8 cellular contexts compared by ENCODE assay signal in the genomic region with DNA sequence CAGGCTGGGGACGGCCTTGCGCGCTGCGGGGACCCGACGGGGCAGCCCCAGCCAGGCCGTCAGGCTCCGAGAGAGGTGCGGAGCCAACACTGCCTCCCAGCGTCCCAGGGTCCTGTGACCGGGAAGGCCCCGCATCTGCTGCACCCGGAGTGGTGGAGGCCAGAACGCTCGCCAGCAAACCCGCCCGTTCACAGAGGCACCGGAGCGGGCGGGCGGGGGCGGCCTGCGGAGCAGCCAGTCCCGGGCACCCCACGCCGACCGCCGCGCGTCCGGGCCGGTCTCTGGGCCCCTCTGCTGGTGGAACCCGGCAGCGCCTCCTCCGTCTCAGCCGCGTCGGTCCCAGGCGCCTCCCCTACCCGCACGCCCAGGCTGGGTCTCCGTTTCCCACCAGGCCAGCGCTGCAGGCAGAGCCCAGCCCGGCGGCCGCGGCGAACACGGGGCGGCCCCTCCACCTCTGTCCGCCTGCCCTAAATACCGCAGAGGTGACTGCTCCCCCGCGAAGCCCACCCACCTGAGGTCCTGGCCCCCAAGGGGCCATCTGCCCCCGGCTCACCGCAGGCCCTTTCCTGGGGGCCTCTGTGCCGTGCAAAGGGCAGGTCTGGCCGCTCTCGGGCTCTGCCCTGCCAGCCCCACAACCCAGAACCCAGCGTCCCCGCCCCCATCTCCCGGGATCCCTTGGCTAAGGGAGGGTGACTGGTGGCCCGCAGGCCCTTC. TPM values are rescaled to one million over a fixed set of nuclear protein-coding genes. Genes with fewer than 3 reads are reported as not detected.
DNase-seq lines count a peak whose midpoint lies in the region; ATAC-seq and TF ChIP-seq lines count a peak whose summit lies in the region.

No MANE protein-coding gene starts in this region.

- no peaks in the 10 kb centered on the region for H3K9me3 ChIP-seq in esophagus muscularis mucosa

- peak; percentile 90 to 91 for ATAC-seq in naive B cell (ENCODE audit: low read depth in 2 of 2)
- no peak for ATAC-seq in GM19397 (IDR thresholded peaks at IDR 0.05; ENCODE audit: unreplicated experiment)

- DNase-seq in NCI-H1694 treated with DMSO at 0.1 percent for 48 hours (lab: John Stamatoyannopoulos, UW) (peak; percentile 20), NCI-H1694 (lab: John Stamatoyannopoulos, UW) (no peak), NCI-H510A (lab: John Stamatoyannopoulos, UW) (peak; percentile 56), esophagus muscularis mucosa (ENCODE audit: extremely low spot score) (no peak), naive B cell (peak; percentile 63)
- DNase-seq in activated T-cell treated with anti-CD3 and anti-CD28 coated beads, Interleukin-2, amount 50 U/mL, for 48 hours: peak; percentile 76 to 85
- DNase-seq in stimulated activated naive CD4-positive, alpha-beta T cell treated with Interleukin-2 at 50 U/mL for 16 hours (lab: John Stamatoyannopoulos, UW): peak; percentile 50

- 17% methylated on average over 1 of the region's 63 CpGs for WGBS in esophagus muscularis mucosa

- H3K27ac Mint-ChIP-seq in naive B cell: no peak overlapping the region

- peaks cover 0 to 5% (median 2%) of the 10 kb centered on the region in 4 donors for H3K36me3 ChIP-seq in esophagus muscularis mucosa

- no peaks in the 10 kb centered on the region for H3K27me3 Mint-ChIP-seq in naive B cell

- TF ChIP-seq EP300 in esophagus muscularis mucosa (IDR thresholded peaks at IDR 0.05): no peak

- H3K4me1 ChIP-seq in esophagus muscularis mucosa: peaks cover 29 to 36% (median 35%) of the 10 kb centered on the region in 4 donors

- peak overlapping the region in 1 of 8 donors; percentile 24 for H3K4me3 Mint-ChIP-seq in naive B cell

- intact Hi-C loops in esophagus muscularis mucosa (cut with DNase I): loop anchor here (5.0 kb wide), 1 partner anchor 110 kb away; no protein-coding TSS in a partner anchor

- H3K36me3 Mint-ChIP-seq in naive B cell: peaks cover 6 to 8% of the 10 kb centered on the region in 2 donors

- peak overlapping the region; percentile 13 to 63 (median 50) for H3K27ac ChIP-seq in esophagus muscularis mucosa (replicated peaks in 1 of 4)

- H3K27me3 ChIP-seq in esophagus muscularis mucosa: peaks cover 0 to 9% (median 0%) of the 10 kb centered on the region in 4 donors

- no peak for TF ChIP-seq POLR2A in esophagus muscularis mucosa (IDR thresholded peaks at IDR 0.05; ENCODE audit: low read depth)

- H3K4me3 ChIP-seq in esophagus muscularis mucosa: peak overlapping the region; percentile 44 to 60 (median 48)

- peaks cover 19 to 21% (median 20%) of the 10 kb centered on the region in 3 donors for H3K4me1 Mint-ChIP-seq in naive B cell

- peaks cover 0 to 6% (median 0%) of the 10 kb centered on the region in 7 donors for H3K9me3 Mint-ChIP-seq in naive B cell

- TF ChIP-seq CTCF in esophagus muscularis mucosa (IDR thresholded peaks at IDR 0.05): peak; percentile 68 to 80 (median 69)

RNA-seq across cellular contexts. Expression of gene EXD3, which starts 15.9 kb away (rescaled TPM):
- total RNA-seq in esophagus muscularis mucosa: 10 to 100 TPM in 3 of 4 donors, 1 to 10 TPM in 1; 8.3 to 22.3 (median 14.2) TPM
- polyA plus RNA-seq in naive B cell (ENCODE audit: low read depth in 6 of 6): 1 to 10 TPM in 5 of 6 donors, not detected in 1; 2.3 to 7.5 (median 4.5) TPM

RNA-seq across cellular contexts. Expression of gene NOXA1, which starts 16.2 kb away (rescaled TPM):
- 1 to 10 TPM; 2.1 to 4.0 (median 3.0) TPM for total RNA-seq in esophagus muscularis mucosa
- 1 to 10 TPM in 5 of 6 donors, not detected in 1; 1.3 to 2.3 (median 1.6) TPM for polyA plus RNA-seq in naive B cell (ENCODE audit: low read depth in 6 of 6)

RNA-seq across cellular contexts. Expression of gene ENTPD8, which starts 34.1 kb away (rescaled TPM):
- not detected for total RNA-seq in esophagus muscularis mucosa
- polyA plus RNA-seq in naive B cell (ENCODE audit: low read depth in 6 of 6): not detected

RNA-seq across cellular contexts. Expression of gene NSMF, which starts 52.1 kb away (rescaled TPM):
- total RNA-seq in esophagus muscularis mucosa: 10 to 100 TPM; 41.9 to 71.0 (median 58.9) TPM
- 1 to 10 TPM in 5 of 6 donors, not detected in 1; 2.7 to 7.6 (median 3.7) TPM for polyA plus RNA-seq in naive B cell (ENCODE audit: low read depth in 6 of 6)

Comparison
In these comparisons a context has a peak if more than half of its experiments do, and no peak if none do; other contexts are left out.
1. DNase-seq: peak in NCI-H1694 treated with DMSO at 0.1 percent for 48 hours (single experiment), NCI-H510A (single experiment), activated T-cell treated with anti-CD3 and anti-CD28 coated beads, Interleukin-2, amount 50 U/mL, for 48 hours (2 of 2), naive B cell (single experiment) and stimulated activated naive CD4-positive, alpha-beta T cell treated with Interleukin-2 at 50 U/mL for 16 hours (single experiment); none in NCI-H1694 (single experiment) and esophagus muscularis mucosa (single experiment).